2 cellular contexts compared by ENCODE assay signal in the genomic region with DNA sequence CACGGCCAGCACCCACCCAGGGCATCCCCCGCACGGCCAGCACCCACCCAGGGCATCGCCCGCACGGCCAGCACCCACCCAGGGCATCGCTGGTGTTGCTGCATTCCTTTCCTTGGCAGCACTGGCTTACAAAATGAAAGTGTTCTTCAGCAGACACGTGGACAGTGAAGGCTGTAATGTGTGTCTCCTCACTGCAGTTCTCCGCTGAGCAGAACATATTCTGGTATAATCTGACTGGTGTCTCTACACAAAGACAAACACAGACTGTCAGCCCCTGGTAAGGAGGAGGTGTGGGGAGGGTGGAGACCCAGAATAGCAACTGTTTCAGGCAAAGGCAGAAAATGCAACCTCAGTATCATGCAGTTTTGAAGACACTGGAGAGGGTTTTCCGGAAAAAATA.
TF ChIP-seq lines count a peak whose summit lies in the region.

No MANE protein-coding gene starts in this region.

TF ChIP-seq in HepG2, 621 proteins besides CTCF, POLR2A, EP300 and RAD21:
- TF ChIP-seq, protein P1, sequence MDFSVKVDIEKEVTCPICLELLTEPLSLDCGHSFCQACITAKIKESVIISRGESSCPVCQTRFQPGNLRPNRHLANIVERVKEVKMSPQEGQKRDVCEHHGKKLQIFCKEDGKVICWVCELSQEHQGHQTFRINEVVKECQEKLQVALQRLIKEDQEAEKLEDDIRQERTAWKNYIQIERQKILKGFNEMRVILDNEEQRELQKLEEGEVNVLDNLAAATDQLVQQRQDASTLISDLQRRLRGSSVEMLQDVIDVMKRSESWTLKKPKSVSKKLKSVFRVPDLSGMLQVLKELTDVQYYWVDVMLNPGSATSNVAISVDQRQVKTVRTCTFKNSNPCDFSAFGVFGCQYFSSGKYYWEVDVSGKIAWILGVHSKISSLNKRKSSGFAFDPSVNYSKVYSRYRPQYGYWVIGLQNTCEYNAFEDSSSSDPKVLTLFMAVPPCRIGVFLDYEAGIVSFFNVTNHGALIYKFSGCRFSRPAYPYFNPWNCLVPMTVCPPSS (IDR thresholded peaks at IDR 0.05) = no peak
- TF ChIP-seq ZNF616 (CRISPR knock-in tag; IDR thresholded peaks at IDR 0.05; ENCODE audit: low read depth) = no peak
- TF ChIP-seq MEIS1 (CRISPR knock-in tag; IDR thresholded peaks at IDR 0.05; ENCODE audit: borderline replicate concordance) = no peak
- no peak for TF ChIP-seq NCOA5 (CRISPR knock-in tag; IDR thresholded peaks at IDR 0.05)
- TF ChIP-seq PLSCR1 (CRISPR knock-in tag; IDR thresholded peaks at IDR 0.05; ENCODE audit: borderline replicate concordance) = no peak
- no peak for TF ChIP-seq ZNF720 (CRISPR knock-in tag; IDR thresholded peaks at IDR 0.05)
- no peak for TF ChIP-seq RFX5 (IDR thresholded peaks at IDR 0.05; ENCODE audit: low read depth, low read length)
- no peak for TF ChIP-seq SP1 (IDR thresholded peaks at IDR 0.05)
- TF ChIP-seq SP1 (CRISPR knock-in tag; IDR thresholded peaks at IDR 0.05) = no peak
- TF ChIP-seq CENPX (CRISPR knock-in tag; IDR thresholded peaks at IDR 0.05) = no peak
- TF ChIP-seq SSRP1 (CRISPR knock-in tag; IDR thresholded peaks at IDR 0.05) = no peak
- no peak for TF ChIP-seq MBD4 (IDR thresholded peaks at IDR 0.05; ENCODE audit: borderline replicate concordance, low read length)
- TF ChIP-seq ZSCAN29 (CRISPR knock-in tag; conservative IDR thresholded peaks at IDR 0.05) = no peak
- TF ChIP-seq ZSCAN21 (CRISPR knock-in tag; IDR thresholded peaks at IDR 0.05; ENCODE audit: borderline replicate concordance) = no peak
- TF ChIP-seq, protein P2, sequence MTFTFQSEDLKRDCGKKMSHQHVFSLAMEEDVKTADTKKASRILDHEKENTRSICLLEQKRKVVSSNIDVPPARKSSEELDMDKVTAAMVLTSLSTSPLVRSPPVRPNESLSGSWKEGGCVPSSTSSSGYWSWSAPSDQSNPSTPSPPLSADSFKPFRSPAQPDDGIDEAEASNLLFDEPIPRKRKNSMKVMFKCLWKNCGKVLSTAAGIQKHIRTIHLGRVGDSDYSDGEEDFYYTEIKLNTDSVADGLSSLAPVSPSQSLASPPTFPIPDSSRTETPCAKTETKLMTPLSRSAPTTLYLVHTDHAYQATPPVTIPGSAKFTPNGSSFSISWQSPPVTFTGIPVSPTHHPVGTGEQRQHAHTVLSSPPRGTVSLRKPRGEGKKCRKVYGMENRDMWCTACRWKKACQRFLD (CRISPR knock-in tag; IDR thresholded peaks at IDR 0.05; ENCODE audit: borderline replicate concordance) = no peak
- TF ChIP-seq, protein P3, sequence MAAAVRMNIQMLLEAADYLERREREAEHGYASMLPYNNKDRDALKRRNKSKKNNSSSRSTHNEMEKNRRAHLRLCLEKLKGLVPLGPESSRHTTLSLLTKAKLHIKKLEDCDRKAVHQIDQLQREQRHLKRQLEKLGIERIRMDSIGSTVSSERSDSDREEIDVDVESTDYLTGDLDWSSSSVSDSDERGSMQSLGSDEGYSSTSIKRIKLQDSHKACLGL (CRISPR knock-in tag; IDR thresholded peaks at IDR 0.05) = no peak
- no peak for TF ChIP-seq POLR2AphosphoS5 (IDR thresholded peaks at IDR 0.05; ENCODE audit: low read depth, low read length)
- TF ChIP-seq PHF20 (CRISPR knock-in tag; IDR thresholded peaks at IDR 0.05) = no peak
- TF ChIP-seq CREBL2 (CRISPR knock-in tag; IDR thresholded peaks at IDR 0.05; ENCODE audit: borderline replicate concordance) = no peak

TF ChIP-seq in SK-N-SH treated with all-trans-retinoic acid at 6 μM for 48 hours, 23 proteins besides CTCF, POLR2A, EP300 and RAD21:
- TF ChIP-seq, protein P4, sequence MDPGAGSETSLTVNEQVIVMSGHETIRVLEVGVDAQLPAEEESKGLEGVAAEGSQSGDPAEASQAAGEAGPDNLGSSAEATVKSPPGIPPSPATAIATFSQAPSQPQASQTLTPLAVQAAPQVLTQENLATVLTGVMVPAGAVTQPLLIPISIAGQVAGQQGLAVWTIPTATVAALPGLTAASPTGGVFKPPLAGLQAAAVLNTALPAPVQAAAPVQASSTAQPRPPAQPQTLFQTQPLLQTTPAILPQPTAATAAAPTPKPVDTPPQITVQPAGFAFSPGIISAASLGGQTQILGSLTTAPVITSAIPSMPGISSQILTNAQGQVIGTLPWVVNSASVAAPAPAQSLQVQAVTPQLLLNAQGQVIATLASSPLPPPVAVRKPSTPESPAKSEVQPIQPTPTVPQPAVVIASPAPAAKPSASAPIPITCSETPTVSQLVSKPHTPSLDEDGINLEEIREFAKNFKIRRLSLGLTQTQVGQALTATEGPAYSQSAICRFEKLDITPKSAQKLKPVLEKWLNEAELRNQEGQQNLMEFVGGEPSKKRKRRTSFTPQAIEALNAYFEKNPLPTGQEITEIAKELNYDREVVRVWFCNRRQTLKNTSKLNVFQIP (CRISPR knock-in tag; IDR thresholded peaks at IDR 0.05; ENCODE audit: borderline replicate concordance, low read depth) = no peak
- no peak for TF ChIP-seq PPARA (CRISPR knock-in tag; IDR thresholded peaks at IDR 0.05; ENCODE audit: borderline replicate concordance)
- TF ChIP-seq TOX (CRISPR knock-in tag; IDR thresholded peaks at IDR 0.05; ENCODE audit: borderline replicate concordance) = no peak
- TF ChIP-seq SNAI2 (CRISPR knock-in tag; IDR thresholded peaks at IDR 0.05) = no peak
- no peak for TF ChIP-seq GLIS3 (CRISPR knock-in tag; IDR thresholded peaks at IDR 0.05)
- no peak for TF ChIP-seq CSDC2 (CRISPR knock-in tag; IDR thresholded peaks at IDR 0.05)
